Comparison of ENCODE assay signal across 1 cellular context in genomic region chr22:21484073-21484472, GRCh38. TPM values are rescaled to one million over a fixed set of nuclear protein-coding genes. Genes with fewer than 3 reads are reported as not detected.
"Had no signal": no experiment of that assay in that cellular context is flagged by ENCODE, and none has a peak within 500 bp of the region (broad histone marks: within the 10 kb centered on the region; RNA-seq: fewer than 3 reads in every experiment).

No MANE protein-coding gene starts in this region.

RNA-seq across cellular contexts. Expression of gene TMEM191C, which starts 16.9 kb away (rescaled TPM):
- total RNA-seq: ascending aorta had no signal
